Comparison of ENCODE assay signal across 7 cellular contexts in the genomic region with DNA sequence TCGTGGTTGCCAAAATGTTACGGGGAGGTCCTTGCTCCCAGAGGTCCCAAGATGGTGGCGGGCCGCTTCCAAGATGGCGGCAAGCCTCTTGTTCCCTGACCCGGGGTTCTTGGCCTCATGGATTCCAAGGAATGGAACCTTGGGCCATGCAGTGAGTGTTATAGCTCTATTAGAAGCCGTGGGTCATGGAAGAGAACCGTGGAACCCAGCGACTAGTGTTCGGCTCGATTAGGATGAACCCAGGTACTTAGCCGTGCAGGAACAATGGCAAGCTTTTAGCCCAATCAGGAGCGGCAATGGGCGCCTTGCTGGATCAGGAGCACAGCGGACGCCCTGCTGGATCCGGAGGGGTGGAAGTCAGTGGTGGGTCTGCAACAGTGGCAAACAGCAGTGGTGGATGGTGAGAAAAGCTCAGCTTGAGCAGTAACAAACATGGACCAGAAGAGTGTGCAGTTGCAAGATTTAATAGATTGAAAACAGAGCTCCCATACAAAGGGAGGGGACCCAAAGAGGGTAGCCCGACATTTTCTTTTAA.
DNase-seq lines count a peak whose midpoint lies in the region; ATAC-seq and TF ChIP-seq lines count a peak whose summit lies in the region.
"Not testable (repeated sequence)": the region's sequence is repeated elsewhere in the genome, so short reads cannot be mapped to it uniquely, and the experiment has no call there.

No MANE protein-coding gene starts in this region.

- not testable (repeated sequence) for H3K36me3 ChIP-seq in BE2C; osteoblast (ENCODE audit: insufficient read depth, low read length)

- peaks cover 33% of the 10 kb centered on the region for H3K27me3 Mint-ChIP-seq in activated CD8-positive, alpha-beta memory T cell treated with anti-CD3 and anti-CD28 coated beads, Interleukin-2, amount 10 ng/mL, durations not matched to agents 7 days and 5 days

- not testable (repeated sequence) for H3K9me3 ChIP-seq in BE2C; osteoblast (ENCODE audit: low read depth, low read length)

- not testable (repeated sequence) for H4K20me1 ChIP-seq in osteoblast (ENCODE audit: insufficient read depth, low read length)

- H3K27ac ChIP-seq in osteoblast (ENCODE audit: low read depth, low read length) = not testable (repeated sequence)

- H3K27me3 ChIP-seq in BE2C; osteoblast (ENCODE audit: insufficient read depth, low read length): not testable (repeated sequence)

- ATAC-seq in activated CD8-positive, alpha-beta memory T cell treated with anti-CD3 and anti-CD28 coated beads, Interleukin-2, amount 10 ng/mL, durations not matched to agents 7 days and 5 days; left lobe of liver: not testable (repeated sequence)

- H2AFZ ChIP-seq in osteoblast (ENCODE audit: low read length) = not testable (repeated sequence)

- not testable (repeated sequence) for H3K9me3 Mint-ChIP-seq in activated CD8-positive, alpha-beta memory T cell treated with anti-CD3 and anti-CD28 coated beads, Interleukin-2, amount 10 ng/mL, durations not matched to agents 7 days and 5 days (ENCODE audit: low read depth)

- not testable (repeated sequence) for DNase-seq in BE2C; choroid plexus epithelial cell (ENCODE audit: low read depth); fibroblast of villous mesenchyme (ENCODE audit: low read depth); osteoblast (ENCODE audit: insufficient read length, low spot score, missing footprints)
- DNase-seq in SK-MEL-5 (ENCODE audit: low read depth, low spot score) (peak; percentile 14), left lobe of liver (ENCODE audit: low spot score) (peak; percentile 27)
- DNase-seq in activated CD8-positive, alpha-beta memory T cell treated with anti-CD3 and anti-CD28 coated beads, Interleukin-2, amount 10 ng/mL, durations not matched to agents 7 days and 5 days = peak; percentile 34

- not testable (repeated sequence) for H3K4me2 ChIP-seq in osteoblast (ENCODE audit: insufficient read depth, low read length)

- TF ChIP-seq CTCF in BE2C (IDR thresholded peaks at IDR 0.05; ENCODE audit: low read depth, low read length) (peak; percentile 11; the same call in 1 of the 2 replicates), choroid plexus epithelial cell (conservative IDR thresholded peaks at IDR 0.05; ENCODE audit: low read depth, low read length) (peak; percentile 42), fibroblast of villous mesenchyme (IDR thresholded peaks at IDR 0.05; ENCODE audit: insufficient read depth, low read depth, low read length) (peak; percentile 33), osteoblast (IDR thresholded peaks at IDR 0.05; ENCODE audit: extremely low read depth, low read depth, low read length) (peak; percentile 21)

- CTCF ChIA-PET in activated CD8-positive, alpha-beta memory T cell treated with anti-CD3 and anti-CD28 coated beads, Interleukin-2, amount 10 ng/mL, durations not matched to agents 7 days and 5 days (lab: Charles Lee) = not testable (repeated sequence)

- H3K79me2 ChIP-seq in osteoblast (ENCODE audit: insufficient read depth, low read length) = not testable (repeated sequence)

- H3K36me3 Mint-ChIP-seq in activated CD8-positive, alpha-beta memory T cell treated with anti-CD3 and anti-CD28 coated beads, Interleukin-2, amount 10 ng/mL, durations not matched to agents 7 days and 5 days = not testable (repeated sequence)

- not testable (repeated sequence) for H3K4me3 Mint-ChIP-seq in activated CD8-positive, alpha-beta memory T cell treated with anti-CD3 and anti-CD28 coated beads, Interleukin-2, amount 10 ng/mL, durations not matched to agents 7 days and 5 days

- H3K4me1 ChIP-seq in BE2C; osteoblast (ENCODE audit: insufficient read depth, low read length): not testable (repeated sequence)

- H3K27ac Mint-ChIP-seq in activated CD8-positive, alpha-beta memory T cell treated with anti-CD3 and anti-CD28 coated beads, Interleukin-2, amount 10 ng/mL, durations not matched to agents 7 days and 5 days = not testable (repeated sequence)

- in situ Hi-C loops in SK-MEL-5 (cut with HindIII; ENCODE audit: low pct_unique_long_range_greater_than_20kb, low sequenced_read_pairs) = not testable (repeated sequence)

- H3K4me3 ChIP-seq in BE2C (ENCODE audit: low read depth, low read length); choroid plexus epithelial cell (ENCODE audit: low read depth, low read length); fibroblast of villous mesenchyme (ENCODE audit: low read depth, low read length); osteoblast (ENCODE audit: insufficient read depth, low read length): not testable (repeated sequence)

- not testable (repeated sequence) for H3K4me1 Mint-ChIP-seq in activated CD8-positive, alpha-beta memory T cell treated with anti-CD3 and anti-CD28 coated beads, Interleukin-2, amount 10 ng/mL, durations not matched to agents 7 days and 5 days
